Comparison of ENCODE assay signal across 39 cellular contexts in genomic region chr9:136718463-136719211, GRCh38. TPM values are rescaled to one million over a fixed set of nuclear protein-coding genes. Genes with fewer than 3 reads are reported as not detected.
DNase-seq lines count a peak whose midpoint lies in the region; ATAC-seq, FAIRE-seq and TF ChIP-seq lines count a peak whose summit lies in the region.
"Had no signal": no experiment of that assay in that cellular context is flagged by ENCODE, and none has a peak within 500 bp of the region (broad histone marks: within the 10 kb centered on the region; RNA-seq: fewer than 3 reads in every experiment).

No MANE protein-coding gene starts in this region.

- H2BK12ac ChIP-seq in H9 (ENCODE audit: insufficient read length, low read depth, low read length) = no peak overlapping the region

- no peaks in the 10 kb centered on the region for H3K23me2 ChIP-seq in H9 (ENCODE audit: insufficient read length, low read depth, low read length, poor library complexity, severe bottlenecking)

- no peak overlapping the region for H2BK20ac ChIP-seq in H9 (ENCODE audit: low read depth, low read length, poor library complexity, severe bottlenecking)

- no peak for ATAC-seq in left cardiac atrium
- no peak for ATAC-seq in naive B cell (ENCODE audit: low read depth in 2 of 2)
- ATAC-seq in GM21447 (IDR thresholded peaks at IDR 0.05; ENCODE audit: unreplicated experiment) = no peak
- ATAC-seq: gastrocnemius medialis had no signal

- H3K9me3 Mint-ChIP-seq in naive B cell (no peaks in the 10 kb centered on the region), H9 (no peaks in the 10 kb centered on the region; a peak in 1 of 5 replicates)
- H3K9me3 Mint-ChIP-seq: CD8-positive, alpha-beta memory T cell; immature natural killer cell; T-cell had no signal

- no peak overlapping the region; the same call in 1 of the 2 replicates for H3K14ac ChIP-seq in H9 (ENCODE audit: insufficient read depth, low read length)

- H2BK120ac ChIP-seq in H9 (ENCODE audit: low read depth, low read length, poor library complexity, severe bottlenecking) = no peak overlapping the region

- no peak overlapping the region for H3K4ac ChIP-seq in H9 (ENCODE audit: low read depth, low read length)

- H4K91ac ChIP-seq in H9 (ENCODE audit: insufficient read length, low read depth, low read length) = no peak overlapping the region

- no peak overlapping the region for H3K56ac ChIP-seq in H9 (ENCODE audit: insufficient read length, low read depth, low read length)

- peaks cover 4% of the 10 kb centered on the region; the same call in 1 of the 2 replicates for H3K79me2 ChIP-seq in H9 (ENCODE audit: insufficient read depth, low read length)

- no peak overlapping the region for H2BK15ac ChIP-seq in H9 (ENCODE audit: low read depth, low read length)

- no peak overlapping the region for H3K4me3 ChIP-seq in left ventricle myocardium inferior
- H3K4me3 ChIP-seq in bronchial epithelial cell (ENCODE audit: low read depth, low read length) = no peak overlapping the region
- H3K4me3 ChIP-seq: gastrocnemius medialis, HAP-1, prostate gland, sigmoid colon, suprapubic skin had no signal

- peaks cover 27 to 61% (median 33%) of the 10 kb centered on the region in 3 donors for H3K4me1 Mint-ChIP-seq in naive B cell
- H3K4me1 Mint-ChIP-seq in H9 = peaks cover 3 to 11% of the 10 kb centered on the region in 2 experiments; a peak in 2 of 4 replicates

- H3K27me3 Mint-ChIP-seq in naive B cell (no peaks in the 10 kb centered on the region), H9 (ENCODE audit: low read depth) (no peaks in the 10 kb centered on the region; the same call in 1 of the 2 replicates)

- H3K27ac Mint-ChIP-seq in naive B cell (peak overlapping the region in 3 of 6 donors; percentile 69 to 80 (median 78)), H9 (peak overlapping the region in 1 of 3 experiments; percentile 49; a peak in 1 of 7 replicates)
- H3K27ac Mint-ChIP-seq: activated CD8-positive, alpha-beta memory T cell treated with anti-CD3 and anti-CD28 coated beads, Interleukin-2, amount 10 ng/mL, durations not matched to agents 7 days and 5 days; immature natural killer cell; T-cell had no signal

- peak; percentile 77 for FAIRE-seq in bronchial epithelial cell (lab: Jason Lieb, UNC)
- FAIRE-seq: endometrium had no signal

- no peak overlapping the region for H4K5ac ChIP-seq in H9 (ENCODE audit: insufficient read length, low read depth, low read length)

- H4K20me1 ChIP-seq in H9 (ENCODE audit: control insufficient read depth, insufficient read depth, insufficient read length) = no peaks in the 10 kb centered on the region

- peaks cover 0 to 3% of the 10 kb centered on the region in 2 donors for H3K36me3 Mint-ChIP-seq in naive B cell
- peaks cover 4 to 16% (median 7%) of the 10 kb centered on the region in 3 experiments; a peak in 6 of 7 replicates for H3K36me3 Mint-ChIP-seq in H9 (ENCODE audit: insufficient read depth in 1 of 3, low read depth in 3 of 3)

- H3K36me3 ChIP-seq in left ventricle myocardium inferior (peaks cover 21% of the 10 kb centered on the region), bronchial epithelial cell (ENCODE audit: control insufficient read depth, insufficient read depth, low read length) (peaks cover 8% of the 10 kb centered on the region)

- intact Hi-C loops in left ventricle myocardium inferior (cut with micrococcal nuclease) (no loop called here), left cardiac atrium (cut with DNase I) (no loop called here)

- H3K4me3 Mint-ChIP-seq in naive B cell (peak overlapping the region in 5 of 8 donors; percentile 47 to 70 (median 61)), H9 (no peak overlapping the region)
- H3K4me3 Mint-ChIP-seq: activated CD8-positive, alpha-beta memory T cell treated with anti-CD3 and anti-CD28 coated beads, Interleukin-2, amount 10 ng/mL, durations not matched to agents 7 days and 5 days; CD8-positive, alpha-beta memory T cell; immature natural killer cell; T-cell had no signal

- TF ChIP-seq CTCF in left ventricle myocardium inferior (IDR thresholded peaks at IDR 0.05; ENCODE audit: borderline replicate concordance) = no peak
- TF ChIP-seq CTCF in bronchial epithelial cell (IDR thresholded peaks at IDR 0.05; ENCODE audit: insufficient read depth, low read length, severe bottlenecking) = no peak
- no peak for TF ChIP-seq CTCF in H9 (conservative IDR thresholded peaks at IDR 0.05)

- no peak overlapping the region for H2AFZ ChIP-seq in H9 (ENCODE audit: low read length)

- no peak overlapping the region for H3K4me2 ChIP-seq in H9 (ENCODE audit: insufficient read depth, insufficient read length, low read length)

- no peak overlapping the region for H3K9ac ChIP-seq in H9 (ENCODE audit: extremely low read depth, insufficient read length, low read length)

- H3K9me3 ChIP-seq in left ventricle myocardium inferior (replicated peaks) (no peaks in the 10 kb centered on the region), H9 (ENCODE audit: control insufficient read depth, low read depth, low read length) (no peaks in the 10 kb centered on the region)
- H3K9me3 ChIP-seq: gastrocnemius medialis, HAP-1, neutrophil, prostate gland, sigmoid colon, suprapubic skin had no signal

- H3K27me3 ChIP-seq in left ventricle myocardium inferior (ENCODE audit: low read depth) (no peaks in the 10 kb centered on the region), bronchial epithelial cell (ENCODE audit: control insufficient read depth, insufficient read depth, low read length) (no peaks in the 10 kb centered on the region), H9 (ENCODE audit: insufficient read depth, low read length) (no peaks in the 10 kb centered on the region)

- no peak overlapping the region for H3T11ph ChIP-seq in H9 (ENCODE audit: low read length)

- H3K4me1 ChIP-seq in left ventricle myocardium inferior = peaks cover 79% of the 10 kb centered on the region
- no peaks in the 10 kb centered on the region; the same call in 1 of the 2 replicates for H3K4me1 ChIP-seq in H9 (ENCODE audit: insufficient read depth, low read length)
- H3K4me1 ChIP-seq: prostate gland had no signal

- H2BK5ac ChIP-seq in H9 (ENCODE audit: insufficient read length, low read length) = no peak overlapping the region

- peaks cover 8% of the 10 kb centered on the region for H3K79me1 ChIP-seq in H9 (ENCODE audit: insufficient read depth, low read depth, low read length, poor library complexity, severe bottlenecking)

- H3K23ac ChIP-seq in H9 (ENCODE audit: insufficient read length, low read depth, low read length) = no peak overlapping the region

- H3K18ac ChIP-seq in H9 (ENCODE audit: insufficient read length, low read depth, low read length) = no peak overlapping the region

- DNase-seq in left ventricle myocardium inferior = no peak
- no peak for DNase-seq in left cardiac atrium
- no peak for DNase-seq in bronchial epithelial cell (ENCODE audit: low read depth)
- no peak for DNase-seq in naive B cell
- DNase-seq in GM03348 (ENCODE audit: low spot score) = no peak
- no peak for DNase-seq in H9
- DNase-seq: activated CD4-positive, alpha-beta T cell treated with anti-CD3 and anti-CD28 coated beads, Interleukin-2, amount 50 U/mL, for 1 hour; activated CD4-positive, CD25-positive, alpha-beta regulatory T cell; activated CD8-positive, alpha-beta memory T cell treated with anti-CD3 and anti-CD28 coated beads, Interleukin-2, amount 10 ng/mL, durations not matched to agents 7 days and 5 days; activated naive CD4-positive, alpha-beta T cell; AML-193; CD8-positive, alpha-beta memory T cell; cerebellar nuclear complex; DMS 273 treated with DMSO at 0.1 percent for 48 hours; EL; gastrocnemius medialis; MM.1S; NCI-H1105 treated with DMSO at 0.1 percent for 48 hours; NCI-H187 treated with DMSO at 0.1 percent for 48 hours; NCI-H2171; sigmoid colon; stimulated activated CD4-positive, alpha-beta T cell treated with anti-CD3 and anti-CD28 coated beads, Interleukin-4, amount 100 ng/mL, for 1 hour had no signal

- no peak overlapping the region for H2AK5ac ChIP-seq in H9 (ENCODE audit: insufficient read length, low read length)

- peak overlapping the region; percentile 78 for H3K27ac ChIP-seq in left ventricle myocardium inferior (replicated peaks)
- H3K27ac ChIP-seq in H9 (ENCODE audit: insufficient read length, low read depth, low read length) = no peak overlapping the region
- H3K27ac ChIP-seq: neutrophil, prostate gland, suprapubic skin had no signal

- no CpG with 5 or more reads among the region's 18 CpGs for WGBS in H9 (ENCODE audit: extremely low coverage, insufficient read length, low lambda C conversion rate)

- no peak overlapping the region for H4K8ac ChIP-seq in H9 (replicated peaks; ENCODE audit: insufficient read length, low read depth, low read length)

RNA-seq across cellular contexts. Expression of gene DIPK1B, which starts 6.3 kb away (rescaled TPM):
- 21.4 TPM for total RNA-seq in left ventricle myocardium inferior
- total RNA-seq in left cardiac atrium = 10 to 100 TPM; 23.2 to 35.2 TPM
- total RNA-seq in bronchial epithelial cell = 0.13 TPM in 1 of 2 replicates, not detected in the other
- 10 to 100 TPM in 4 of 6 donors, 1 to 10 TPM in 1, under 1 TPM in 1; 0.91 to 71.6 (median 15.1) TPM for polyA plus RNA-seq in naive B cell (ENCODE audit: low read depth in 6 of 6)
- 38.2 and 40.3 TPM in 2 replicates for total RNA-seq in H9 (2021)
- total RNA-seq: activated CD8-positive, alpha-beta memory T cell treated with anti-CD3 and anti-CD28 coated beads, Interleukin-2, amount 10 ng/mL, durations not matched to agents 7 days and 5 days; CD8-positive, alpha-beta memory T cell; myocyte had no signal
- polyA plus RNA-seq: CD8-positive, alpha-beta memory T cell had no signal

RNA-seq across cellular contexts. Expression of gene LCN10, which starts 24.1 kb away (rescaled TPM):
- total RNA-seq in left ventricle myocardium inferior = 9.6 TPM
- 10 to 100 TPM in 1 of 2 donors, 1 to 10 TPM in 1; 9.3 to 20.1 TPM for total RNA-seq in left cardiac atrium
- not detected in 2 replicates for total RNA-seq in bronchial epithelial cell
- 10 to 100 TPM; 46.1 to 86.0 (median 65.3) TPM for polyA plus RNA-seq in naive B cell (ENCODE audit: low read depth in 6 of 6)
- 0.75 and 1.5 TPM in 2 replicates for total RNA-seq in H9 (2021)
- total RNA-seq: dermis blood vessel endothelial cell, fibroblast of lung, myocyte, NCI-H460, SK-MEL-5, urinary bladder had no signal
- polyA plus RNA-seq: fibroblast of lung, immature natural killer cell had no signal

RNA-seq across cellular contexts. Expression of gene LCN6, which starts 29.7 kb away (rescaled TPM):
- total RNA-seq in left ventricle myocardium inferior (14.6 TPM), left cardiac atrium (10 to 100 TPM; 18.2 to 51.8 TPM), bronchial epithelial cell (not detected in 2 replicates), H9 (2021) (not detected in 2 replicates)
- polyA plus RNA-seq in naive B cell (ENCODE audit: low read depth in 6 of 6) = not detected
- total RNA-seq: A673; activated CD8-positive, alpha-beta memory T cell treated with anti-CD3 and anti-CD28 coated beads, Interleukin-2, amount 10 ng/mL, durations not matched to agents 7 days and 5 days; CD8-positive, alpha-beta memory T cell; fibroblast of lung; left lobe of liver; myocyte; NCI-H460; SK-MEL-5; T-cell; urinary bladder had no signal
- polyA plus RNA-seq: CD8-positive, alpha-beta memory T cell; fibroblast of lung; immature natural killer cell had no signal

RNA-seq across cellular contexts. Expression of gene AGPAT2, which starts 31.4 kb away (rescaled TPM):
- total RNA-seq in left ventricle myocardium inferior (48.8 TPM), left cardiac atrium (100 to 1,000 TPM; 154 TPM), bronchial epithelial cell (41.9 and 52.0 TPM in 2 replicates), H9 (2021) (28.3 and 29.7 TPM in 2 replicates)
- polyA plus RNA-seq in naive B cell (ENCODE audit: low read depth in 6 of 6) = 10 to 100 TPM; 36.1 to 59.9 (median 48.0) TPM

RNA-seq across cellular contexts. Expression of gene LCN8, which starts 39.4 kb away (rescaled TPM):
- total RNA-seq in left ventricle myocardium inferior = not detected
- not detected for total RNA-seq in left cardiac atrium
- not detected in 2 replicates for total RNA-seq in bronchial epithelial cell
- 10 to 100 TPM in 2 of 6 donors, under 1 TPM in 3, not detected in 1; 0.39 to 69.1 (median 0.73) TPM for polyA plus RNA-seq in naive B cell (ENCODE audit: low read depth in 6 of 6)
- total RNA-seq in H9 (2021) = not detected in 2 replicates
- total RNA-seq: A673; activated CD8-positive, alpha-beta memory T cell treated with anti-CD3 and anti-CD28 coated beads, Interleukin-2, amount 10 ng/mL, durations not matched to agents 7 days and 5 days; CD8-positive, alpha-beta memory T cell; dermis blood vessel endothelial cell; fibroblast of lung; gastrocnemius medialis; left lobe of liver; NCI-H460; prostate gland; sigmoid colon; SK-MEL-5; suprapubic skin; urinary bladder had no signal
- polyA plus RNA-seq: adipose tissue; CD8-positive, alpha-beta memory T cell; fibroblast of lung; urinary bladder had no signal

Comparison
In these comparisons a context has a peak if more than half of its experiments do, and no peak if none do; other contexts are left out.
1. H3K4me3 Mint-ChIP-seq: peak in naive B cell (5 of 8); none in H9 (0 of 2).
2. RNA of gene DIPK1B, which starts 6.3 kb away (total RNA-seq): 38.2 to 40.3 TPM in H9, 23.2 to 35.2 TPM in left cardiac atrium and 21.4 TPM in left ventricle myocardium inferior (single experiment); 0.13 TPM in bronchial epithelial cell; every median in the first group is over 10 times any median in the second.
3. RNA of gene LCN6, which starts 29.7 kb away (total RNA-seq): 18.2 to 51.8 TPM in left cardiac atrium and 14.6 TPM in left ventricle myocardium inferior (single experiment); not detected in bronchial epithelial cell and not detected in H9; every median in the first group is over 10 times any median in the second.